In the genomic region with DNA sequence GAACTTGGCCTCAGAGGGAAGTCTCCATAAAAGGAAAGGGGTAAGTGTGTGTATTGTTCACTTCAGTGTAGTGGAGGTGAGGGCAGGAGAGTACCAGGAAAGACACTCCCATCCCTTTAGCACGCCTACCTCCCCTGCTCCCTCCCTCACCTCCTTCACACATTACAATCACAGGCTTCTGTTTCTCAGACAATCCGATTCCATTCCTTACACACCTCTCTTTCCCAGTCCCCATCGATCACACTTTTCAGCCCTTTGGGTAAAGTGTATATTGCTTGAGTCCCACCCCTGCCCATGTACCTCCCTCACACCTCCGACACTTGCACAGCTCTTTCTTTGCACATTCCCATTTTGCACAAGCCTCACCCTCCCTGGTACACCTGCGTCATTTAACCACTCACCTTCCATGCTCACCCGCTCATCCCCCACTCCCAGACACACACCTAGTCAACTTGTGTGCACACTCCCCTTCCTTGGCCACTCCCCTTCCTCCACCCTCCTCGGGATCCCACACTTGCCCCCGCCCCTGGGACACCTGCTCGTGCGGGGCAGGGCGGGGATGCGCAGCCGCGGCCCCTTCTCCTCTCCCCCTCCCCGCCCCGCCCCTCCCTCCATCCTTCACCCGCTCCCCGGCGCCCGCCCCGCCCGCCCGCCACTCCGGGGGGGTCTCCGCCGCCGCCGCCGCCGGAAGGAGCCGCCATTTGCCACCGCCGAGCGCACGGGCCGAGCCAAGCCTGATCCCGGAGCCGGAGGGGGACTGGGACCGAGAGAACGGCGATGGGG, we compare ENCODE assay signal across 7 cellular contexts. TPM values are rescaled to one million over a fixed set of nuclear protein-coding genes. Genes with fewer than 3 reads are reported as not detected.
A peak's percentile ranks its signal among the peaks of the same experiment; 100 is the strongest.
DNase-seq lines count a peak whose midpoint lies in the region; ATAC-seq and TF ChIP-seq lines count a peak whose summit lies in the region.

A gene with protein sequence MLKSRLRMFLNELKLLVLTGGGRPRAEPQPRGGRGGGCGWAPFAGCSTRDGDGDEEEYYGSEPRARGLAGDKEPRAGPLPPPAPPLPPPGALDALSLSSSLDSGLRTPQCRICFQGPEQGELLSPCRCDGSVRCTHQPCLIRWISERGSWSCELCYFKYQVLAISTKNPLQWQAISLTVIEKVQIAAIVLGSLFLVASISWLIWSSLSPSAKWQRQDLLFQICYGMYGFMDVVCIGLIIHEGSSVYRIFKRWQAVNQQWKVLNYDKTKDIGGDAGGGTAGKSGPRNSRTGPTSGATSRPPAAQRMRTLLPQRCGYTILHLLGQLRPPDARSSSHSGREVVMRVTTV (plus strand): TSS at position 693 of the 783 bp plus-strand sequence. CDS start 426 bp downstream, outside the sequence.

- no peaks in the 10 kb centered on the region for H3K36me3 ChIP-seq in mesendoderm (ENCODE audit: control insufficient read depth, insufficient read depth, low read length)

- H2BK15ac ChIP-seq in mesendoderm (replicated peaks; ENCODE audit: low read depth): no peak within 1 kb of the TSS

- ATAC-seq in GM18858 (IDR thresholded peaks at IDR 0.05; ENCODE audit: unreplicated experiment) (peak; percentile 29), HG03103 (IDR thresholded peaks at IDR 0.05; ENCODE audit: low read depth, unreplicated experiment) (peak; percentile 37)

- no peak within 1 kb of the TSS for H4K8ac ChIP-seq in mesendoderm (ENCODE audit: low read depth, low read length)

- no peak within 1 kb of the TSS for H3K4ac ChIP-seq in mesendoderm (ENCODE audit: low read depth, low read length)

- H3K79me2 ChIP-seq in mesendoderm (ENCODE audit: control insufficient read depth, insufficient read depth, low read length): peaks cover 18% of the 10 kb centered on the region

- H3K56ac ChIP-seq in mesendoderm (ENCODE audit: low read length): peak within 1 kb of the TSS; percentile 57

- no peak within 1 kb of the TSS for H2AK5ac ChIP-seq in mesendoderm (ENCODE audit: low read length)

- H3K4me3 ChIP-seq in dorsolateral prefrontal cortex (peak within 1 kb of the TSS; percentile 52 to 85 (median 73)), mesendoderm (ENCODE audit: low read length) (peak within 1 kb of the TSS; percentile 3)

- H3K23ac ChIP-seq in mesendoderm (ENCODE audit: low read length): no peak within 1 kb of the TSS

- TF ChIP-seq CTCF in dorsolateral prefrontal cortex (IDR thresholded peaks at IDR 0.05 in 54 of 56, conservative IDR thresholded peaks at IDR 0.05 in 2 of 56; ENCODE audit: low read depth in 1 of 56, partially characterized antibody in 56 of 56): no peak

- intact Hi-C loops in dorsolateral prefrontal cortex (cut with DNase I): no loop called here

- peak within 1 kb of the TSS; percentile 22 for H3K9ac ChIP-seq in mesendoderm (ENCODE audit: low read length)

- H3K18ac ChIP-seq in mesendoderm (ENCODE audit: low read length): peak within 1 kb of the TSS; percentile 33

- H4K5ac ChIP-seq in mesendoderm (ENCODE audit: low read length): no peak within 1 kb of the TSS

- H2BK120ac ChIP-seq in mesendoderm (ENCODE audit: low read depth, low read length): no peak within 1 kb of the TSS

- peak within 1 kb of the TSS; percentile 51 for H3K4me2 ChIP-seq in mesendoderm (ENCODE audit: low read length)

- DNase-seq in NCI-H524 (lab: John Stamatoyannopoulos, UW): peak; percentile 63 to 74
- DNase-seq in activated CD4-positive, alpha-beta T cell treated with anti-CD3 and anti-CD28 coated beads, Interleukin-2, amount 50 U/mL, for 24 hours (ENCODE audit: low read depth in 1 of 2, low spot score in 1 of 2): peak; percentile 53 to 82
- peak in 4 of 10 donors; percentile 56 to 77 (median 72) for DNase-seq in dorsolateral prefrontal cortex
- peak; percentile 50 for DNase-seq in mesendoderm
- DNase-seq in stimulated activated CD8-positive, alpha-beta memory T cell treated with anti-CD3 and anti-CD28 coated beads, Interleukin-15, amount 100 ng/mL, for 48 hours (ENCODE audit: low read depth in 2 of 2): peak; percentile 74 to 81

- WGBS in mesendoderm (ENCODE audit: extremely low coverage, insufficient coverage, low lambda C conversion rate): no CpG with 5 or more reads among the region's 41 CpGs

- H3K27me3 ChIP-seq in dorsolateral prefrontal cortex (no peaks in the 10 kb centered on the region), mesendoderm (ENCODE audit: insufficient read depth, low read length, poor library complexity) (peaks cover 16% of the 10 kb centered on the region)

- H3K79me1 ChIP-seq in mesendoderm (ENCODE audit: low read length): peaks cover 10% of the 10 kb centered on the region

- peaks cover 9% of the 10 kb centered on the region for H3K4me1 ChIP-seq in mesendoderm (ENCODE audit: control insufficient read depth, low read depth, low read length)

- H2BK5ac ChIP-seq in mesendoderm (ENCODE audit: low read length): no peak within 1 kb of the TSS

- H3K27ac ChIP-seq in dorsolateral prefrontal cortex: peak within 1 kb of the TSS in 39 of 59 donors; percentile 8 to 89 (median 46)
- H3K27ac ChIP-seq in mesendoderm (ENCODE audit: low read depth, low read length): no peak within 1 kb of the TSS

RNA-seq across cellular contexts. Expression of the gene that starts here (rescaled TPM):
- total RNA-seq in dorsolateral prefrontal cortex: 10 to 100 TPM; 11.5 to 26.2 (median 18.3) TPM
- 1.1 TPM for polyA plus RNA-seq in mesendoderm (2013, experiment 1 of 2)
- polyA plus RNA-seq in mesendoderm (2013, experiment 2 of 2): 1.2 TPM
